8 cellular contexts compared by ENCODE assay signal in the genomic region with DNA sequence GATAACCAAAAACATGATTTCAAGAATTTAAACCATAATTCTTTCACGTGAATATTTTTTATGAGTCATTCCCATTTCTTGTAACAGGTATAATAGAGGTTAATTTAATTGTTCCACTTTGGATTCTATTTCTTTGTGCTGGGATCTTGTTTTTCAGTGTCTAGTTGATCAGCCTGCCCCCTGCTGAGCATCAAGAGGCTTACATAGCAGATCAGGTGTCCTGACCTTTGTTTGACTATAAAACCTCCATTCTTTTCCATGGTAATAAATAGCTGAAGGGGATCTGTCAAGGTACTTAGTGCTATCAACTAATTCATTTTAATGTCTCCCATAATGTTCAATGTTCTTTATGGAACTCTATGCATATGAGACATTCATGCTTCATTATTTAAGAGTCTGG. TPM values are rescaled to one million over a fixed set of nuclear protein-coding genes. Genes with fewer than 3 reads are reported as not detected.
DNase-seq lines count a peak whose midpoint lies in the region; ATAC-seq, FAIRE-seq and TF ChIP-seq lines count a peak whose summit lies in the region.

No MANE protein-coding gene starts in this region.

- CTCF ChIA-PET in BJ (lab: Yijun Ruan, JAX), result interaction anchor here (0.7 kb wide), 1 partner anchor 25 kb away, joined by 3 read pairs; no protein-coding TSS in a partner anchor

- TF ChIP-seq CTCF in BJ (IDR thresholded peaks at IDR 0.05; ENCODE audit: insufficient read depth, low read depth, low read length), result peak; percentile 30
- TF ChIP-seq CTCF in tibial artery (IDR thresholded peaks at IDR 0.05), result no peak

- 54% methylated on average over 1 of the region's 1 CpG for WGBS in right cardiac atrium

- H3K4me1 ChIP-seq in right cardiac atrium (ENCODE audit: control insufficient read depth, insufficient read depth, low read length), result no peaks in the 10 kb centered on the region
- H3K4me1 ChIP-seq in tibial artery, result no peaks in the 10 kb centered on the region

- H3K27me3 ChIP-seq in BJ (ENCODE audit: control insufficient read depth, insufficient read depth, low read length) (peaks cover 3% of the 10 kb centered on the region; the same call in 1 of the 2 replicates), right cardiac atrium (ENCODE audit: control insufficient read depth, insufficient read depth) (no peaks in the 10 kb centered on the region), tibial artery (peaks cover 0 to 5% of the 10 kb centered on the region in 2 donors)

- DNase-seq in BJ (ENCODE audit: low read depth) (no peak), HCEC 1CT (peak; percentile 11), RCC 7860 (ENCODE audit: low spot score) (peak; percentile 17), germinal center (ENCODE audit: low spot score) (peak; percentile 13), posterior cingulate gyrus (no peak), right cardiac atrium (no peak), GM12892 (ENCODE audit: insufficient read length) (no peak), tibial artery (no peak)

- TF ChIP-seq POLR2A in GM12892 (IDR thresholded peaks at IDR 0.05; ENCODE audit: low read depth, low read length), result no peak

- POLR2A ChIA-PET in BJ (lab: Charles Lee), result no interaction called here

- H3K27ac ChIP-seq in right cardiac atrium (ENCODE audit: low read length), result no peak overlapping the region
- no peak overlapping the region for H3K27ac ChIP-seq in tibial artery

- intact Hi-C loops in posterior cingulate gyrus (cut with DNase I), result no loop called here
- intact Hi-C loops in right cardiac atrium (cut with DNase I), result no loop called here
- intact Hi-C loops in tibial artery (cut with DNase I; ENCODE audit: low total_unique reads), result no loop called here

- FAIRE-seq in RCC 7860 (lab: Jason Lieb, UNC) (no peak), GM12892 (lab: Jason Lieb, UNC) (no peak)

- H3K36me3 ChIP-seq in BJ (ENCODE audit: control insufficient read depth, insufficient read depth, low read length) (no peaks in the 10 kb centered on the region), tibial artery (no peaks in the 10 kb centered on the region)

- no peak for ATAC-seq in right cardiac atrium

- no peak overlapping the region for H3K4me3 ChIP-seq in BJ (ENCODE audit: low read depth, low read length)
- no peak overlapping the region for H3K4me3 ChIP-seq in right cardiac atrium (ENCODE audit: low read length)
- H3K4me3 ChIP-seq in tibial artery, result no peak overlapping the region

- H3K9me3 ChIP-seq in right cardiac atrium (ENCODE audit: control insufficient read depth, low read length) (no peaks in the 10 kb centered on the region), tibial artery (no peaks in the 10 kb centered on the region)

RNA-seq across cellular contexts. Expression of gene COL17A1, which starts 4.9 kb away (rescaled TPM):
- 0.01 and 0.02 TPM in 2 replicates for polyA plus RNA-seq in BJ (2011; rRNA removed)
- polyA minus RNA-seq in BJ (2011; rRNA and poly(A)+ RNA removed), result 0.05 TPM in 2 replicates
- under 1 TPM in 3 of 4 donors, not detected in 1; 0.12 to 0.43 (median 0.14) TPM for total RNA-seq in right cardiac atrium
- polyA plus RNA-seq in right cardiac atrium, result 0.07 TPM
- not detected for polyA plus RNA-seq in GM12892 (2012; ENCODE audit: missing spikeins)

RNA-seq across cellular contexts. Expression of gene SFR1, which starts 41.2 kb away (rescaled TPM):
- 1.5 and 2.4 TPM in 2 replicates for polyA plus RNA-seq in BJ (2011; rRNA removed)
- 0.31 and 0.62 TPM in 2 replicates for polyA minus RNA-seq in BJ (2011; rRNA and poly(A)+ RNA removed)
- total RNA-seq in right cardiac atrium, result 1 to 10 TPM; 7.0 to 8.4 (median 7.3) TPM
- 7.1 TPM for polyA plus RNA-seq in right cardiac atrium
- 16.7 TPM for polyA plus RNA-seq in GM12892 (2012; ENCODE audit: missing spikeins)

Comparison
In these comparisons a context has a peak if more than half of its experiments do, and no peak if none do; other contexts are left out.
1. DNase-seq: peak in HCEC 1CT (single experiment), RCC 7860 (single experiment) and germinal center (single experiment); none in BJ (single experiment), posterior cingulate gyrus (0 of 10), right cardiac atrium (0 of 3), GM12892 (single experiment) and tibial artery (0 of 2).